Comparison of ENCODE assay signal across 8 cellular contexts in the genomic region with DNA sequence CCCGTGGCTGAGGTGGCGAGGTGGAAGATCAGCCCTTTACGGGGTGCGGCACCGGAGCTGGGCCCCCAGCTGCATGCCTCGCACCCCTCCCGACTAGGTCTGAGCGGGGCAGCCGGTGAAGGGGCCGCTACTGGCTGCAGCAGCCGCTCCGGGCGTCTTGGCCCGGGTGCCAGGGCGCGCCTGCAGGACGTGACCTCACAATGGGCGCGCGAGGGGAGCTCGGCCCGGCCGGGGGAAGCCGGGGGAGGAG. TPM values are rescaled to one million over a fixed set of nuclear protein-coding genes. Genes with fewer than 3 reads are reported as not detected.
DNase-seq lines count a peak whose midpoint lies in the region; ATAC-seq and TF ChIP-seq lines count a peak whose summit lies in the region.

No MANE protein-coding gene starts in this region.

- TF ChIP-seq POLR2A in lower leg skin (IDR thresholded peaks at IDR 0.05), result no peak

- DNase-seq in HL-60 (ENCODE audit: low read depth in 1 of 2, low spot score in 1 of 2) (no peak), astrocyte of the cerebellum (ENCODE audit: low read depth) (no peak), lower leg skin (ENCODE audit: low spot score in 2 of 2) (no peak), upper lobe of right lung (no peak), NOMO-1 treated with dmso at 0.1 percent for 144 hours (lab: John Stamatoyannopoulos, UW; ENCODE audit: unreplicated experiment) (no peak), D341Med (ENCODE audit: low spot score) (no peak), T-helper 9 cell (no peak)

- H3K4me3 ChIP-seq in HL-60 (replicated peaks; ENCODE audit: insufficient read depth, low read length) (peak overlapping the region; percentile 99), astrocyte of the cerebellum (ENCODE audit: low read depth, low read length) (peak overlapping the region; percentile 95), lower leg skin (ENCODE audit: low read depth, poor library complexity, severe bottlenecking) (peak overlapping the region; percentile 94), upper lobe of right lung (peak overlapping the region; percentile 87)

- in situ Hi-C loops in astrocyte of the cerebellum (cut with HindIII; ENCODE audit: low sequenced_read_pairs), result no loop called here

- H3K36me3 ChIP-seq in upper lobe of right lung, result peaks cover 39% of the 10 kb centered on the region

- ATAC-seq in GM19397 (IDR thresholded peaks at IDR 0.05; ENCODE audit: unreplicated experiment), result peak; percentile 26
- no peak for ATAC-seq in upper lobe of right lung

- H3K27me3 ChIP-seq in HL-60 (ENCODE audit: insufficient read depth, poor library complexity, severe bottlenecking) (no peaks in the 10 kb centered on the region), upper lobe of right lung (no peaks in the 10 kb centered on the region)

- H3K4me1 ChIP-seq in upper lobe of right lung, result peaks cover 61% of the 10 kb centered on the region

- TF ChIP-seq CTCF in HL-60 (IDR thresholded peaks at IDR 0.05; ENCODE audit: insufficient read depth, low read length) (no peak), astrocyte of the cerebellum (IDR thresholded peaks at IDR 0.05; ENCODE audit: low read depth, low read length, missing control alignments) (no peak), lower leg skin (IDR thresholded peaks at IDR 0.05) (no peak), upper lobe of right lung (IDR thresholded peaks at IDR 0.05) (no peak)

- intact Hi-C loops in lower leg skin (cut with DNase I; ENCODE audit: low total_unique reads) (no loop called here), upper lobe of right lung (cut with DNase I) (no loop called here)

- 0% methylated on average over 1 to 12 of the region's 24 CpGs for WGBS in lower leg skin, 2 donors

- no peaks in the 10 kb centered on the region for H3K9me3 ChIP-seq in upper lobe of right lung

- H3K27ac ChIP-seq in HL-60 (replicated peaks), result peak overlapping the region; percentile 83
- peak overlapping the region; percentile 97 for H3K27ac ChIP-seq in upper lobe of right lung

RNA-seq across cellular contexts. Expression of gene BAG5, which starts 0.4 kb away (rescaled TPM):
- total RNA-seq in lower leg skin, result 10 to 100 TPM; 40.3 to 44.3 (median 43.1) TPM
- 33.0 TPM for total RNA-seq in upper lobe of right lung

RNA-seq across cellular contexts. Expression of gene COA8, which starts 0.7 kb away (rescaled TPM):
- total RNA-seq in lower leg skin, result 10 to 100 TPM; 21.0 to 32.9 (median 30.0) TPM
- total RNA-seq in upper lobe of right lung, result 29.7 TPM

RNA-seq across cellular contexts. Expression of gene TRMT61A, which starts 33.1 kb away (rescaled TPM):
- 10 to 100 TPM in 3 of 4 donors, 1 to 10 TPM in 1; 9.2 to 22.5 (median 16.0) TPM for total RNA-seq in lower leg skin
- 11.6 TPM for total RNA-seq in upper lobe of right lung

RNA-seq across cellular contexts. Expression of gene CKB, which starts 39.4 kb away (rescaled TPM):
- total RNA-seq in lower leg skin, result 100 to 1,000 TPM; 168 to 236 (median 214) TPM
- total RNA-seq in upper lobe of right lung, result 148 TPM
